Comparison of ENCODE assay signal across 8 cellular contexts in genomic region chr19:11375143-11375948, GRCh38. TPM values are rescaled to one million over a fixed set of nuclear protein-coding genes. Genes with fewer than 3 reads are reported as not detected.
DNase-seq lines count a peak whose midpoint lies in the region; ATAC-seq and TF ChIP-seq lines count a peak whose summit lies in the region.

No MANE protein-coding gene starts in this region.

- no peak for DNase-seq in AG04449 (ENCODE audit: low read depth, low spot score)
- peak; percentile 82 for DNase-seq in H9
- DNase-seq in Panc1 (ENCODE audit: low read depth, low spot score) = no peak
- DNase-seq in activated T-helper 9 cell treated with anti-CD3 and anti-CD28 coated beads, Interleukin-2, amount 50 U/mL, for 16 hours (ENCODE audit: low read depth) = peak; percentile 50
- no peak for DNase-seq in glutamatergic neuron
- peak in 1 of 2 donors; percentile 42 for DNase-seq in gastrocnemius medialis
- DNase-seq in GM13977 (ENCODE audit: low spot score) = no peak

- H2AFZ ChIP-seq in H9 (ENCODE audit: low read length) = no peak overlapping the region

- no peak overlapping the region for H3K14ac ChIP-seq in H9 (ENCODE audit: insufficient read depth, low read length)

- no peak overlapping the region for H4K8ac ChIP-seq in H9 (replicated peaks; ENCODE audit: insufficient read length, low read depth, low read length)

- H3K4me3 Mint-ChIP-seq in H9 (no peak overlapping the region; a peak in 1 of 5 replicates), glutamatergic neuron (ENCODE audit: unreplicated experiment) (no peak overlapping the region)

- no peak overlapping the region for H4K5ac ChIP-seq in H9 (ENCODE audit: insufficient read length, low read depth, low read length)

- H3K36me3 Mint-ChIP-seq in H9 (ENCODE audit: insufficient read depth in 1 of 3, low read depth in 3 of 3) (peaks cover 4 to 27% (median 23%) of the 10 kb centered on the region in 3 experiments; a peak in 6 of 7 replicates), glutamatergic neuron (ENCODE audit: unreplicated experiment) (no peaks in the 10 kb centered on the region)

- peak overlapping the region; percentile 39 for H3K4me3 ChIP-seq in AG04449 (ENCODE audit: low read depth, low read length)
- peak overlapping the region; percentile 62 to 73 for H3K4me3 ChIP-seq in Panc1 (ENCODE audit: low read depth in 2 of 2, low read length in 2 of 2)
- peak overlapping the region; percentile 44 to 79 (median 73) for H3K4me3 ChIP-seq in gastrocnemius medialis

- H2AK5ac ChIP-seq in H9 (ENCODE audit: insufficient read length, low read length) = no peak overlapping the region

- no CpG with 5 or more reads among the region's 27 CpGs for WGBS in H9 (ENCODE audit: extremely low coverage, insufficient read length, low lambda C conversion rate)

- no peaks in the 10 kb centered on the region for H3K4me1 ChIP-seq in H9 (ENCODE audit: insufficient read depth, low read length)
- H3K4me1 ChIP-seq in Panc1 (ENCODE audit: control insufficient read depth, insufficient read depth, low read length) = peaks cover 33% of the 10 kb centered on the region
- peaks cover 28% of the 10 kb centered on the region in 2 donors for H3K4me1 ChIP-seq in gastrocnemius medialis

- peak; percentile 42 to 68 for TF ChIP-seq POLR2A in gastrocnemius medialis (IDR thresholded peaks at IDR 0.05)

- in situ Hi-C loops in Panc1 (cut with HindIII; ENCODE audit: low pct_unique_long_range_greater_than_20kb, low sequenced_read_pairs) = no loop called here
- in situ Hi-C loops in gastrocnemius medialis (cut with MboI; ENCODE audit: low sequenced_read_pairs in 4 of 4) = loop anchor here in 2 of 4 donors (5.0 to 25.0 kb wide), 2 partner anchors 62 to 212 kb away; partner anchors contain the start of genes ACP5 (in 1 of the 2), ODAD3 (in 1 of the 2), PRKCSH (in 1 of the 2) and ZNF627 (in 1 of the 2)
- in situ Hi-C loops in GM13977 (cut with MboI; ENCODE audit: low pct_unique_long_range_greater_than_20kb, low sequenced_read_pairs, unreplicated experiment) = no loop called here

- no peak overlapping the region for H4K91ac ChIP-seq in H9 (ENCODE audit: insufficient read length, low read depth, low read length)

- no peak overlapping the region for H3K56ac ChIP-seq in H9 (ENCODE audit: insufficient read length, low read depth, low read length)

- no peaks in the 10 kb centered on the region for H3K79me2 ChIP-seq in H9 (ENCODE audit: insufficient read depth, low read length)

- peaks cover 4% of the 10 kb centered on the region for H4K20me1 ChIP-seq in H9 (ENCODE audit: control insufficient read depth, insufficient read depth, insufficient read length)

- no peak overlapping the region for H2BK20ac ChIP-seq in H9 (ENCODE audit: low read depth, low read length, poor library complexity, severe bottlenecking)

- no peaks in the 10 kb centered on the region for H3K23me2 ChIP-seq in H9 (ENCODE audit: insufficient read length, low read depth, low read length, poor library complexity, severe bottlenecking)

- peak overlapping the region; percentile 59 for H3K9ac ChIP-seq in H9 (ENCODE audit: extremely low read depth, insufficient read length, low read length)

- H3T11ph ChIP-seq in H9 (ENCODE audit: low read length) = no peak overlapping the region

- H3K4me1 Mint-ChIP-seq in H9 (peaks cover 11 to 25% of the 10 kb centered on the region in 2 experiments), glutamatergic neuron (ENCODE audit: low read depth, unreplicated experiment) (peaks cover 8% of the 10 kb centered on the region)

- H2BK12ac ChIP-seq in H9 (ENCODE audit: insufficient read length, low read depth, low read length) = no peak overlapping the region

- TF ChIP-seq CTCF in AG04449 (IDR thresholded peaks at IDR 0.05; ENCODE audit: insufficient read depth, low read length, missing control alignments) (no peak), H9 (conservative IDR thresholded peaks at IDR 0.05) (no peak), Panc1 (IDR thresholded peaks at IDR 0.05) (no peak), glutamatergic neuron (IDR thresholded peaks at IDR 0.05; ENCODE audit: partially characterized antibody, unreplicated experiment) (no peak), gastrocnemius medialis (IDR thresholded peaks at IDR 0.05 in 4 of 5, conservative IDR thresholded peaks at IDR 0.05 in 1 of 5) (no peak), GM13977 (IDR thresholded peaks at IDR 0.05; ENCODE audit: extremely low read depth, insufficient read depth, missing control alignments) (no peak)

- H2BK120ac ChIP-seq in H9 (ENCODE audit: low read depth, low read length, poor library complexity, severe bottlenecking) = no peak overlapping the region

- no peak overlapping the region for H3K23ac ChIP-seq in H9 (ENCODE audit: insufficient read length, low read depth, low read length)

- POLR2A ChIA-PET in AG04449 (lab: Yijun Ruan, JAX) (interaction anchor here (0.6 to 1.5 kb wide), 6 partner anchors 12 to 44 kb away, joined by 3 to 11 read pairs (median 3); no protein-coding TSS in a partner anchor), Panc1 (lab: Charles Lee) (interaction anchor here (1.4 kb wide), 1 partner anchor 30 kb away, joined by 8 read pairs; no protein-coding TSS in a partner anchor)

- H3K27ac Mint-ChIP-seq in H9 (no peak overlapping the region; a peak in 4 of 7 replicates), glutamatergic neuron (ENCODE audit: unreplicated experiment) (peak overlapping the region; percentile 70)

- H3K36me3 ChIP-seq in Panc1 (ENCODE audit: control insufficient read depth, insufficient read depth, low read length) (no peaks in the 10 kb centered on the region), gastrocnemius medialis (no peaks in the 10 kb centered on the region)

- H2BK5ac ChIP-seq in H9 (ENCODE audit: insufficient read length, low read length) = no peak overlapping the region

- H3K79me1 ChIP-seq in H9 (ENCODE audit: insufficient read depth, low read depth, low read length, poor library complexity, severe bottlenecking) = no peaks in the 10 kb centered on the region

- H3K18ac ChIP-seq in H9 (ENCODE audit: insufficient read length, low read depth, low read length) = peak overlapping the region; percentile 44

- no peak overlapping the region for H3K4ac ChIP-seq in H9 (ENCODE audit: low read depth, low read length)

- H2BK15ac ChIP-seq in H9 (ENCODE audit: low read depth, low read length) = no peak overlapping the region

- H3K9me3 Mint-ChIP-seq in H9 = no peaks in the 10 kb centered on the region
- peaks cover 3% of the 10 kb centered on the region for H3K9me3 Mint-ChIP-seq in glutamatergic neuron (ENCODE audit: unreplicated experiment)

- intact Hi-C loops in Panc1 (cut with micrococcal nuclease; ENCODE audit: unreplicated experiment) = no loop called here
- intact Hi-C loops in gastrocnemius medialis (cut with DNase I; ENCODE audit: low total_unique reads) = loop anchor here (10.0 kb wide), 3 partner anchors 81 to 981 kb away; partner anchors contain the start of genes TSPAN16 and ZNF653

- ATAC-seq in Panc1 = peak; percentile 31
- no peak for ATAC-seq in gastrocnemius medialis
- ATAC-seq in HG03159 (IDR thresholded peaks at IDR 0.05; ENCODE audit: unreplicated experiment) = no peak

- H3K27me3 Mint-ChIP-seq in H9 (ENCODE audit: low read depth) = no peaks in the 10 kb centered on the region
- peaks cover 12% of the 10 kb centered on the region for H3K27me3 Mint-ChIP-seq in glutamatergic neuron (ENCODE audit: unreplicated experiment)

- CTCF ChIA-PET in AG04449 (lab: Yijun Ruan, JAX) = interaction anchor here (0.7 to 5.6 kb wide), 11 partner anchors 8 to 161 kb away, joined by 3 to 18 read pairs (median 4); partner anchors contain the start of genes CCDC159, RGL3 and TMEM205
- CTCF ChIA-PET in Panc1 (lab: Charles Lee) = interaction anchor here (0.6 to 1.8 kb wide), 4 partner anchors 13 to 107 kb away, joined by 4 to 5 read pairs (median 5); no protein-coding TSS in a partner anchor

- TSS peak; percentile 96 for BruUV-seq in Panc1 (replicated peaks; lab: Mats Ljungman, UMichigan)

- H3K27ac ChIP-seq in H9 (ENCODE audit: insufficient read length, low read depth, low read length) = peak overlapping the region; percentile 22
- peak overlapping the region; percentile 83 for H3K27ac ChIP-seq in Panc1 (ENCODE audit: low read length)
- peak overlapping the region; percentile 93 to 97 (median 94) for H3K27ac ChIP-seq in gastrocnemius medialis

- peak overlapping the region; percentile 69 for H3K4me2 ChIP-seq in H9 (ENCODE audit: insufficient read depth, insufficient read length, low read length)

- H3K9me3 ChIP-seq in H9 (ENCODE audit: control insufficient read depth, low read depth, low read length) (no peaks in the 10 kb centered on the region), Panc1 (ENCODE audit: control insufficient read depth, insufficient read depth, low read depth, low read length) (no peaks in the 10 kb centered on the region), gastrocnemius medialis (no peaks in the 10 kb centered on the region)

- H3K27me3 ChIP-seq in H9 (ENCODE audit: insufficient read depth, low read length) (no peaks in the 10 kb centered on the region), Panc1 (ENCODE audit: control insufficient read depth, insufficient read depth, low read length) (no peaks in the 10 kb centered on the region), gastrocnemius medialis (no peaks in the 10 kb centered on the region)

RNA-seq across cellular contexts. Expression of gene SWSAP1, which starts 0.9 kb away (rescaled TPM):
- total RNA-seq in H9 (2021) = 3.8 and 5.2 TPM in 2 replicates
- total RNA-seq in Panc1 (2021; ENCODE audit: unreplicated experiment) = 3.1 TPM
- polyA plus RNA-seq in Panc1 (2012; ENCODE audit: insufficient read length) = 3.5 TPM
- total RNA-seq in glutamatergic neuron (ENCODE audit: unreplicated experiment) = 2.1 TPM
- 1 to 10 TPM in 3 of 4 donors, under 1 TPM in 1; 0.51 to 1.7 (median 1.2) TPM for total RNA-seq in gastrocnemius medialis

RNA-seq across cellular contexts. Expression of gene EPOR, which starts 8.8 kb away (rescaled TPM):
- total RNA-seq in H9 (2021) (8.9 and 9.3 TPM in 2 replicates), Panc1 (2021; ENCODE audit: unreplicated experiment) (16.4 TPM), glutamatergic neuron (ENCODE audit: unreplicated experiment) (11.0 TPM), gastrocnemius medialis (1 to 10 TPM; 1.3 to 6.0 (median 2.2) TPM)
- polyA plus RNA-seq in Panc1 (2012; ENCODE audit: insufficient read length) = 24.2 TPM

RNA-seq across cellular contexts. Expression of gene PLPPR2, which starts 20.1 kb away (rescaled TPM):
- 6.1 and 8.0 TPM in 2 replicates for total RNA-seq in H9 (2021)
- total RNA-seq in Panc1 (2021; ENCODE audit: unreplicated experiment) = 43.3 TPM
- polyA plus RNA-seq in Panc1 (2012; ENCODE audit: insufficient read length) = 85.0 TPM
- total RNA-seq in glutamatergic neuron (ENCODE audit: unreplicated experiment) = 77.0 TPM
- 10 to 100 TPM; 18.6 to 46.2 (median 36.9) TPM for total RNA-seq in gastrocnemius medialis

RNA-seq across cellular contexts. Expression of gene CCDC159, which starts 29.0 kb away (rescaled TPM):
- 5.7 and 5.8 TPM in 2 replicates for total RNA-seq in H9 (2021)
- total RNA-seq in Panc1 (2021; ENCODE audit: unreplicated experiment) = 46.6 TPM
- polyA plus RNA-seq in Panc1 (2012; ENCODE audit: insufficient read length) = 53.4 TPM
- 8.0 TPM for total RNA-seq in glutamatergic neuron (ENCODE audit: unreplicated experiment)
- 1 to 10 TPM in 3 of 4 donors, under 1 TPM in 1; 0.85 to 9.2 (median 2.0) TPM for total RNA-seq in gastrocnemius medialis

RNA-seq across cellular contexts. Expression of gene TMEM205, which starts 29.3 kb away (rescaled TPM):
- total RNA-seq in H9 (2021) (69.7 and 73.1 TPM in 2 replicates), Panc1 (2021; ENCODE audit: unreplicated experiment) (133 TPM), glutamatergic neuron (ENCODE audit: unreplicated experiment) (43.1 TPM), gastrocnemius medialis (100 to 1,000 TPM; 159 to 284 (median 164) TPM)
- polyA plus RNA-seq in Panc1 (2012; ENCODE audit: insufficient read length) = 277 TPM

Comparison
In these comparisons a context has a peak if more than half of its experiments do, and no peak if none do; other contexts are left out.
1. DNase-seq: peak in H9 (single experiment) and activated T-helper 9 cell treated with anti-CD3 and anti-CD28 coated beads, Interleukin-2, amount 50 U/mL, for 16 hours (single experiment); none in AG04449 (single experiment), Panc1 (single experiment), glutamatergic neuron (single experiment) and GM13977 (single experiment).
2. H3K27ac ChIP-seq: peak in every context shown above with its lines; median percentile 94 in gastrocnemius medialis; 83 in Panc1; 22 in H9.
3. Peak in every context shown above with its lines, with median percentiles within 50 percentile points of each other: H3K4me3 ChIP-seq.